Comparison of ENCODE assay signal across 8 cellular contexts in genomic region chr19:1270168-1270853, GRCh38. TPM values are rescaled to one million over a fixed set of nuclear protein-coding genes. Genes with fewer than 3 reads are reported as not detected.
DNase-seq lines count a peak whose midpoint lies in the region; ATAC-seq and TF ChIP-seq lines count a peak whose summit lies in the region.

No MANE protein-coding gene starts in this region.

- no peak for TF ChIP-seq EP300 in gastroesophageal sphincter (IDR thresholded peaks at IDR 0.05)

- TF ChIP-seq POLR2A in gastroesophageal sphincter (IDR thresholded peaks at IDR 0.05): no peak
- peak in 1 of 3 donors; percentile 21 for TF ChIP-seq POLR2A in spleen (IDR thresholded peaks at IDR 0.05)

- H3K9me3 ChIP-seq in gastroesophageal sphincter (no peaks in the 10 kb centered on the region), spleen (no peaks in the 10 kb centered on the region)

- H3K27ac ChIP-seq in gastroesophageal sphincter (peak overlapping the region; percentile 77 to 100 (median 99)), spleen (peak overlapping the region; percentile 92 to 100 (median 100))

- H3K4me1 ChIP-seq in gastroesophageal sphincter (peaks cover 3 to 93% (median 81%) of the 10 kb centered on the region in 3 donors), spleen (peaks cover 81 to 95% (median 94%) of the 10 kb centered on the region in 6 donors)

- no peaks in the 10 kb centered on the region for H3K27me3 ChIP-seq in gastroesophageal sphincter
- no peaks in the 10 kb centered on the region for H3K27me3 ChIP-seq in spleen (replicated peaks in 1 of 7)

- ATAC-seq in gastroesophageal sphincter (no peak), HG03565 (IDR thresholded peaks at IDR 0.05; ENCODE audit: unreplicated experiment) (no peak)

- peak; percentile 68 for DNase-seq in DMS 273 (lab: John Stamatoyannopoulos, UW; ENCODE audit: unreplicated experiment)
- no peak for DNase-seq in DMS 273 treated with DMSO at 0.1 percent for 48 hours (lab: John Stamatoyannopoulos, UW)
- DNase-seq in spleen: peak; percentile 80
- no peak for DNase-seq in NCI-H1436 (lab: John Stamatoyannopoulos, UW)
- no peak for DNase-seq in D341Med (ENCODE audit: low spot score)

- H3K36me3 ChIP-seq in gastroesophageal sphincter (peaks cover 0 to 43% of the 10 kb centered on the region in 2 donors), spleen (peaks cover 10 to 52% (median 47%) of the 10 kb centered on the region in 6 donors)

- intact Hi-C loops in spleen (cut with DNase I; ENCODE audit: low total_unique reads): loop anchor here (10.0 kb wide), 1 partner anchor 134 kb away; the partner anchor contains the start of genes DAZAP1 and GAMT

- TF ChIP-seq CTCF in WI38 (IDR thresholded peaks at IDR 0.05; ENCODE audit: low read depth, low read length) (no peak), gastroesophageal sphincter (IDR thresholded peaks at IDR 0.05) (no peak), spleen (IDR thresholded peaks at IDR 0.05 in 8 of 11, conservative IDR thresholded peaks at IDR 0.05 in 3 of 11) (no peak)

- WGBS in gastroesophageal sphincter (ENCODE audit: low coverage in 1 of 2), 2 donors: 29 to 32% methylated on average over 3 to 5 of the region's 9 CpGs
- 15 to 27% (median 23%) methylated on average over 9 of the region's 9 CpGs for WGBS in spleen, 5 donors

- H3K4me3 ChIP-seq in WI38 (ENCODE audit: low read depth, low read length): peak overlapping the region; percentile 81
- peak overlapping the region; percentile 55 to 96 for H3K4me3 ChIP-seq in gastroesophageal sphincter
- H3K4me3 ChIP-seq in spleen: peak overlapping the region; percentile 60 to 91 (median 82)

RNA-seq across cellular contexts. Expression of gene CIRBP, which starts 1.2 kb away (rescaled TPM):
- total RNA-seq in gastroesophageal sphincter (100 to 1,000 TPM; 350 to 708 (median 559) TPM), spleen (100 to 1,000 TPM; 333 to 672 (median 514) TPM)
- 100 to 1,000 TPM; 406 to 894 (median 843) TPM for polyA plus RNA-seq in spleen

RNA-seq across cellular contexts. Expression of gene FAM174C, which starts 5.0 kb away (rescaled TPM):
- total RNA-seq in gastroesophageal sphincter: 10 to 100 TPM; 14.2 to 42.2 (median 21.8) TPM
- total RNA-seq in spleen: 10 to 100 TPM; 35.8 to 69.6 (median 43.9) TPM
- polyA plus RNA-seq in spleen: 100 to 1,000 TPM in 1 of 3 donors, 10 to 100 TPM in 2; 82.9 to 134 (median 88.6) TPM

RNA-seq across cellular contexts. Expression of gene EFNA2, which starts 15.4 kb away (rescaled TPM):
- total RNA-seq in gastroesophageal sphincter: not detected
- total RNA-seq in spleen: not detected
- polyA plus RNA-seq in spleen: not detected

RNA-seq across cellular contexts. Expression of gene MIDN, which starts 21.9 kb away (rescaled TPM):
- total RNA-seq in gastroesophageal sphincter: 10 to 100 TPM; 20.0 to 40.1 (median 24.2) TPM
- total RNA-seq in spleen: 100 to 1,000 TPM in 4 of 7 donors, 10 to 100 TPM in 3; 42.1 to 223 (median 138) TPM
- 10 to 100 TPM; 16.5 to 48.9 (median 19.1) TPM for polyA plus RNA-seq in spleen

RNA-seq across cellular contexts. Expression of gene ATP5F1D, which starts 28.8 kb away (rescaled TPM):
- total RNA-seq in gastroesophageal sphincter (100 to 1,000 TPM in 1 of 4 donors, 10 to 100 TPM in 3; 62.3 to 116 (median 84.1) TPM), spleen (100 to 1,000 TPM in 4 of 7 donors, 10 to 100 TPM in 3; 49.1 to 131 (median 102) TPM)
- 100 to 1,000 TPM; 164 to 166 (median 165) TPM for polyA plus RNA-seq in spleen

Comparison
In these comparisons a context has a peak if more than half of its experiments do, and no peak if none do; other contexts are left out.
1. DNase-seq: peak in DMS 273 (single experiment) and spleen (single experiment); none in DMS 273 treated with DMSO at 0.1 percent for 48 hours (single experiment), NCI-H1436 (single experiment) and D341Med (single experiment).
2. Peak in every context shown above with its lines, with median percentiles within 50 percentile points of each other: H3K4me3 ChIP-seq.